11 cellular contexts compared by ENCODE assay signal in the genomic region with DNA sequence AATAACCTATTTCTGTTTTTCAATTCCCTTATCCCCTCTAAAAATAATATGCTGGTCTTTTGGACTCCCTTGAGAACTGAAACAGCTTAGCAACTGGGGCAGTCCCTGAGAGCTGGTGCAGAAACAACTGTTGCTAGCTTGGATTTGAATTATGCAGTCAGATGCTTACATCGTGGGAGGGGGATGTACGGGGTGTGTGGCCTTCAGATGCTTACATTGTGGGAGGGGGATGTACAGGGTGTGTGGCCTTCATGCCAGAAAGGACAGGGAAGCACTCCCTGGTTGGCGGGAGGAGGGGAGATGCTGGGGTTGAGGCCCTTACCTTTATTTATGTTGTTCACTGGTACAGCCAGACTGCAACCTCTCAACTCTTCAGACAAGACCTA. TPM values are rescaled to one million over a fixed set of nuclear protein-coding genes. Genes with fewer than 3 reads are reported as not detected.
A peak's percentile ranks its signal among the peaks of the same experiment; 100 is the strongest.
DNase-seq lines count a peak whose midpoint lies in the region; ATAC-seq and TF ChIP-seq lines count a peak whose summit lies in the region.
"Had no signal": no experiment of that assay in that cellular context is flagged by ENCODE, and none has a peak within 500 bp of the region (broad histone marks: within the 10 kb centered on the region; RNA-seq: fewer than 3 reads in every experiment).

No MANE protein-coding gene starts in this region.

- H3K9me3 Mint-ChIP-seq in activated T-cell treated with anti-CD3 and anti-CD28 coated beads, Interleukin-2, amount 50 U/mL, for 4 hours, result no peaks in the 10 kb centered on the region
- H3K9me3 Mint-ChIP-seq in activated naive CD4-positive, alpha-beta T cell treated with anti-CD3 and anti-CD28 coated beads, Interleukin-2, amount 50 U/mL, for 72 hours, result no peaks in the 10 kb centered on the region
- H3K9me3 Mint-ChIP-seq: CD14-positive monocyte had no signal

- H3K4me1 Mint-ChIP-seq in activated T-cell treated with anti-CD3 and anti-CD28 coated beads, Interleukin-2, amount 50 U/mL, for 4 hours (ENCODE audit: low read depth), result peaks cover 66% of the 10 kb centered on the region

- intact Hi-C loops in adrenal gland (cut with DNase I), result no loop called here

- H3K36me3 ChIP-seq in stomach smooth muscle (ENCODE audit: control insufficient read depth in 2 of 2, insufficient read depth in 2 of 2, low read length in 2 of 2) (no peaks in the 10 kb centered on the region), adrenal gland (replicated peaks in 1 of 2) (no peaks in the 10 kb centered on the region)

- H3K4me3 ChIP-seq in stomach smooth muscle (ENCODE audit: low read length in 2 of 2), result peak overlapping the region; percentile 47 to 56
- H3K4me3 ChIP-seq in adrenal gland, result no peak overlapping the region

- no peak for TF ChIP-seq CTCF in adrenal gland (IDR thresholded peaks at IDR 0.05)

- H3K36me3 Mint-ChIP-seq in activated T-cell treated with anti-CD3 and anti-CD28 coated beads, Interleukin-2, amount 50 U/mL, for 4 hours (ENCODE audit: insufficient read depth), result peaks cover 5% of the 10 kb centered on the region
- H3K36me3 Mint-ChIP-seq in activated naive CD4-positive, alpha-beta T cell treated with anti-CD3 and anti-CD28 coated beads, Interleukin-2, amount 50 U/mL, for 72 hours, result peaks cover 0 to 5% of the 10 kb centered on the region in 2 donors

- peak; percentile 73 to 79 for ATAC-seq in activated T-cell treated with anti-CD3 and anti-CD28 coated beads, Interleukin-2, amount 50 U/mL, for 4 hours
- peak; percentile 51 for ATAC-seq in HG02678 (IDR thresholded peaks at IDR 0.05; ENCODE audit: unreplicated experiment)
- peak; percentile 56 to 76 for ATAC-seq in activated naive CD4-positive, alpha-beta T cell treated with anti-CD3 and anti-CD28 coated beads, Interleukin-2, amount 50 U/mL, for 72 hours

- no peaks in the 10 kb centered on the region for H3K27me3 Mint-ChIP-seq in activated T-cell treated with anti-CD3 and anti-CD28 coated beads, Interleukin-2, amount 50 U/mL, for 4 hours (ENCODE audit: low read depth)

- peak overlapping the region in 1 of 2 donors; percentile 17 for H3K9ac ChIP-seq in stomach smooth muscle (ENCODE audit: low read length in 2 of 2)

- no peaks in the 10 kb centered on the region for H3K27me3 ChIP-seq in stomach smooth muscle (ENCODE audit: control insufficient read depth in 1 of 2, insufficient read depth in 2 of 2, low read length in 2 of 2)
- H3K27me3 ChIP-seq in adrenal gland, result no peaks in the 10 kb centered on the region

- H3K9me3 ChIP-seq in stomach smooth muscle (ENCODE audit: control insufficient read depth in 2 of 2, low read length in 2 of 2), result no peaks in the 10 kb centered on the region
- H3K9me3 ChIP-seq in adrenal gland (replicated peaks in 1 of 3), result no peaks in the 10 kb centered on the region

- no peak overlapping the region for H3K4me3 Mint-ChIP-seq in activated T-cell treated with anti-CD3 and anti-CD28 coated beads, Interleukin-2, amount 50 U/mL, for 4 hours
- H3K4me3 Mint-ChIP-seq: CD14-positive monocyte had no signal

- H3K27ac ChIP-seq in stomach smooth muscle (ENCODE audit: low read length) (peak overlapping the region; percentile 42), adrenal gland (no peak overlapping the region)

- H3K27ac Mint-ChIP-seq in activated naive CD4-positive, alpha-beta T cell treated with anti-CD3 and anti-CD28 coated beads, Interleukin-2, amount 50 U/mL, for 72 hours, result no peak overlapping the region
- H3K27ac Mint-ChIP-seq: CD14-positive monocyte had no signal

- TF ChIP-seq POLR2A in adrenal gland (IDR thresholded peaks at IDR 0.05), result no peak

- DNase-seq in activated T-cell treated with anti-CD3 and anti-CD28 coated beads, Interleukin-2, amount 50 U/mL, for 4 hours, result no peak
- DNase-seq in activated T-cell treated with anti-CD3 and anti-CD28 coated beads, Interleukin-2, amount 50 U/mL, for 48 hours, result no peak
- no peak for DNase-seq in activated naive CD4-positive, alpha-beta T cell treated with anti-CD3 and anti-CD28 coated beads, Interleukin-2, amount 50 U/mL, for 72 hours (ENCODE audit: low spot score in 2 of 2)
- DNase-seq in HUDEP-2 (lab: John Stamatoyannopoulos, UW; ENCODE audit: unreplicated experiment in 76 of 76) (no peak), adrenal gland (no peak), NCI-H524 (lab: John Stamatoyannopoulos, UW) (no peak)
- DNase-seq: GOT3, NCI-H1417 treated with DMSO at 0.1 percent for 48 hours had no signal

- WGBS in adrenal gland, 4 donors, result 49 to 65% (median 60%) methylated on average over 3 of the region's 3 CpGs

- H3K4me1 ChIP-seq in stomach smooth muscle (ENCODE audit: control insufficient read depth, insufficient read depth, low read length), result peaks cover 44% of the 10 kb centered on the region
- H3K4me1 ChIP-seq in adrenal gland (replicated peaks in 1 of 2), result peaks cover 0 to 15% of the 10 kb centered on the region in 2 donors

RNA-seq across cellular contexts. Expression of a gene that starts 25.6 kb away (rescaled TPM):
- 10 to 100 TPM; 13.5 to 16.4 (median 14.7) TPM for total RNA-seq in activated T-cell treated with anti-CD3 and anti-CD28 coated beads, Interleukin-2, amount 50 U/mL, for 4 hours
- total RNA-seq in activated naive CD4-positive, alpha-beta T cell treated with anti-CD3 and anti-CD28 coated beads, Interleukin-2, amount 50 U/mL, for 72 hours, result 10 to 100 TPM; 17.5 to 21.5 TPM
- 10 to 100 TPM in 4 of 8 donors, 1 to 10 TPM in 4; 4.1 to 13.6 (median 9.7) TPM for total RNA-seq in adrenal gland
- 1 to 10 TPM; 2.8 to 6.4 (median 3.8) TPM for polyA plus RNA-seq in adrenal gland

Comparison
In these comparisons a context has a peak if more than half of its experiments do, and no peak if none do; other contexts are left out.
1. H3K4me3 ChIP-seq: peak in stomach smooth muscle (2 of 2); none in adrenal gland (0 of 4).
2. Peak in every context shown above with its lines, with median percentiles within 50 percentile points of each other: ATAC-seq.